In genomic region chr17:40984226-40984625, GRCh38 we compare ENCODE assay signal across 24 cellular contexts. TPM values are rescaled to one million over a fixed set of nuclear protein-coding genes. Genes with fewer than 3 reads are reported as not detected.
DNase-seq lines count a peak whose midpoint lies in the region; ATAC-seq and TF ChIP-seq lines count a peak whose summit lies in the region.
"Had no signal": no experiment of that assay in that cellular context is flagged by ENCODE, and none has a peak within 500 bp of the region (broad histone marks: within the 10 kb centered on the region; RNA-seq: fewer than 3 reads in every experiment).

TSS of gene KRT40 (minus strand) at chr17:40984326. CDS start at chr17:40984273, 53 bp downstream.

- DNase-seq in GM23248 (no peak), IMR-90 (no peak), neural progenitor cell (ENCODE audit: low spot score) (no peak), breast epithelium (ENCODE audit: low spot score in 2 of 2) (no peak), NOMO-1 treated with dmso at 0.1 percent for 144 hours (lab: John Stamatoyannopoulos, UW; ENCODE audit: unreplicated experiment) (no peak), upper lobe of left lung (no peak)
- DNase-seq in activated CD4-positive, alpha-beta memory T cell treated with anti-CD3 and anti-CD28 coated beads for 36 hours = no peak
- DNase-seq: AML-193; BE2C; CD4-positive, alpha-beta T cell; CD8-positive, alpha-beta memory T cell; DMS 273 treated with DMSO at 0.1 percent for 48 hours; DMS79; EL; GDM1; H9; HFFc6 had no signal

- H3K36me3 ChIP-seq in GM23248 (ENCODE audit: low read depth) (no peaks in the 10 kb centered on the region), IMR-90 (ENCODE audit: control insufficient read depth, insufficient read depth, low read length) (no peaks in the 10 kb centered on the region), endocrine pancreas (ENCODE audit: control insufficient read depth, insufficient read depth, low read length) (no peaks in the 10 kb centered on the region), neural progenitor cell (no peaks in the 10 kb centered on the region), breast epithelium (no peaks in the 10 kb centered on the region), upper lobe of left lung (no peaks in the 10 kb centered on the region)
- H3K36me3 ChIP-seq: BE2C; BLaER1 treated with 17β-estradiol and CSF1 and Interleukin-3, amounts not matched to agents 10 nM and 100 nM had no signal

- CTCF ChIA-PET in IMR-90 (lab: Yijun Ruan, JAX) = no interaction called here
- CTCF ChIA-PET in activated CD4-positive, alpha-beta memory T cell treated with anti-CD3 and anti-CD28 coated beads for 36 hours (lab: Charles Lee) = no interaction called here

- no TSS peak for BruUV-seq in IMR-90 (replicated peaks; lab: Mats Ljungman, UMichigan)

- no peak within 1 kb of the TSS for H2AK9ac ChIP-seq in IMR-90 (replicated peaks; ENCODE audit: low read depth, low read length, poor library complexity)

- H3K9me2 ChIP-seq in GM23248 (ENCODE audit: insufficient read depth) = no peaks in the 10 kb centered on the region

- TF ChIP-seq EP300 in upper lobe of left lung (IDR thresholded peaks at IDR 0.05) = no peak

- H3K4me1 ChIP-seq in GM23248 (ENCODE audit: insufficient read depth) (no peaks in the 10 kb centered on the region), IMR-90 (ENCODE audit: control insufficient read depth, insufficient read depth, low read length) (peaks cover 5% of the 10 kb centered on the region), endocrine pancreas (ENCODE audit: control insufficient read depth, insufficient read depth, low read length) (no peaks in the 10 kb centered on the region), neural progenitor cell (no peaks in the 10 kb centered on the region), breast epithelium (no peaks in the 10 kb centered on the region), upper lobe of left lung (no peaks in the 10 kb centered on the region)
- H3K4me1 ChIP-seq: BE2C; BLaER1 treated with 17β-estradiol and CSF1 and Interleukin-3, amounts not matched to agents 10 nM and 100 nM had no signal

- no peak within 1 kb of the TSS for H3K56ac ChIP-seq in IMR-90 (ENCODE audit: extremely low read depth, insufficient read depth, low read length)

- H3K9me1 ChIP-seq in IMR-90 (ENCODE audit: insufficient read depth, low read length) = no peaks in the 10 kb centered on the region

- no peak within 1 kb of the TSS for H4K91ac ChIP-seq in IMR-90 (ENCODE audit: insufficient read depth, low read depth, low read length)

- POLR2A ChIA-PET in IMR-90 (lab: Charles Lee; ENCODE audit: unreplicated experiment) = no interaction called here
- POLR2A ChIA-PET in activated CD4-positive, alpha-beta memory T cell treated with anti-CD3 and anti-CD28 coated beads for 36 hours (lab: Charles Lee) = no interaction called here

- H2AK5ac ChIP-seq in IMR-90 (ENCODE audit: low read depth, low read length) = 0 out of 2 replicates have a peak within 1 kb of the TSS, but pooled peaks have one; percentile 18

- no peak within 1 kb of the TSS for H3K4ac ChIP-seq in IMR-90 (ENCODE audit: low read depth, low read length)

- H3K27ac Mint-ChIP-seq in neural progenitor cell = no peak within 1 kb of the TSS
- H3K27ac Mint-ChIP-seq in activated CD4-positive, alpha-beta memory T cell treated with anti-CD3 and anti-CD28 coated beads for 36 hours = no peak within 1 kb of the TSS
- H3K27ac Mint-ChIP-seq: CD14-positive monocyte; CD4-positive, alpha-beta T cell; H9; HFFc6 had no signal

- no peak within 1 kb of the TSS for H2BK5ac ChIP-seq in IMR-90 (ENCODE audit: low read depth, low read length, poor library complexity, severe bottlenecking)

- H2AFZ ChIP-seq in GM23248 (peak within 1 kb of the TSS; percentile 57; the same call in 1 of the 2 replicates), IMR-90 (replicated peaks; ENCODE audit: low read length, poor library complexity) (peak within 1 kb of the TSS; percentile 9), neural progenitor cell (replicated peaks) (peak within 1 kb of the TSS; percentile 87)

- H4K8ac ChIP-seq in IMR-90 (ENCODE audit: low read depth in 2 of 2, low read length in 2 of 2) = no peak within 1 kb of the TSS

- no peak for TF ChIP-seq RAD21 in IMR-90 (IDR thresholded peaks at IDR 0.05; ENCODE audit: low read length)

- dilution Hi-C loops in IMR-90 (cut with HindIII; ENCODE audit: low sequenced_read_pairs, unreplicated experiment) = no loop called here

- no peak within 1 kb of the TSS for H2BK120ac ChIP-seq in IMR-90 (ENCODE audit: low read depth, low read length)

- H3K79me2 ChIP-seq in GM23248 (ENCODE audit: insufficient read depth) = no peaks in the 10 kb centered on the region
- H3K79me2 ChIP-seq in neural progenitor cell (ENCODE audit: low read depth) = no peaks in the 10 kb centered on the region

- TF ChIP-seq POLR2A in IMR-90 (IDR thresholded peaks at IDR 0.05; ENCODE audit: low read depth, low read length) (no peak), breast epithelium (IDR thresholded peaks at IDR 0.05) (no peak), upper lobe of left lung (IDR thresholded peaks at IDR 0.05) (no peak)

- H3K9ac ChIP-seq in GM23248 (no peak within 1 kb of the TSS), IMR-90 (ENCODE audit: low read depth, low read length) (no peak within 1 kb of the TSS), endocrine pancreas (ENCODE audit: control insufficient read depth, insufficient read depth, low read length) (no peak within 1 kb of the TSS), neural progenitor cell (no peak within 1 kb of the TSS)
- H3K9ac ChIP-seq: BLaER1 treated with 17β-estradiol and CSF1 and Interleukin-3, amounts not matched to agents 10 nM and 100 nM had no signal

- no peaks in the 10 kb centered on the region for H3K79me1 ChIP-seq in IMR-90 (ENCODE audit: low read depth in 1 of 2, low read length in 2 of 2)

- no peaks in the 10 kb centered on the region for H3K27me3 Mint-ChIP-seq in neural progenitor cell (ENCODE audit: insufficient read depth, low read depth)
- peaks cover 14% of the 10 kb centered on the region for H3K27me3 Mint-ChIP-seq in activated CD4-positive, alpha-beta memory T cell treated with anti-CD3 and anti-CD28 coated beads for 36 hours

- no peak within 1 kb of the TSS for H2BK20ac ChIP-seq in IMR-90 (ENCODE audit: low read depth, low read length)

- WGBS in GM23248 (ENCODE audit: low coverage in 1 of 2, low lambda C conversion rate in 2 of 2, missing lambda C conversion rate in 2 of 2), 2 experiments = 17 to 27% methylated on average over 3 of the region's 3 CpGs
- WGBS in IMR-90 (ENCODE audit: extremely low coverage in 2 of 2, insufficient read length in 1 of 2), 2 experiments = no CpG with 5 or more reads among the region's 3 CpGs
- 61 to 72% methylated on average over 3 of the region's 3 CpGs for WGBS in upper lobe of left lung, 2 donors

- H3K14ac ChIP-seq in IMR-90 (replicated peaks; ENCODE audit: low read depth, low read length) = no peak within 1 kb of the TSS

- no peak within 1 kb of the TSS for H3K27ac ChIP-seq in GM23248
- no peak within 1 kb of the TSS for H3K27ac ChIP-seq in IMR-90 (ENCODE audit: insufficient read depth, low read length)
- H3K27ac ChIP-seq in neural progenitor cell = no peak within 1 kb of the TSS
- no peak within 1 kb of the TSS for H3K27ac ChIP-seq in breast epithelium
- no peak within 1 kb of the TSS for H3K27ac ChIP-seq in upper lobe of left lung
- H3K27ac ChIP-seq: 22Rv1; BLaER1 treated with 17β-estradiol and CSF1 and Interleukin-3, amounts not matched to agents 10 nM and 100 nM had no signal

- H3K4me3 Mint-ChIP-seq in neural progenitor cell = no peak within 1 kb of the TSS
- no peak within 1 kb of the TSS for H3K4me3 Mint-ChIP-seq in activated CD4-positive, alpha-beta memory T cell treated with anti-CD3 and anti-CD28 coated beads for 36 hours
- H3K4me3 Mint-ChIP-seq: CD4-positive, alpha-beta T cell; CD8-positive, alpha-beta memory T cell; H9; HFFc6 had no signal

- H4K20me1 ChIP-seq in GM23248 (ENCODE audit: insufficient read depth) = no peaks in the 10 kb centered on the region
- no peaks in the 10 kb centered on the region for H4K20me1 ChIP-seq in IMR-90 (ENCODE audit: insufficient read depth, low read length)
- no peaks in the 10 kb centered on the region for H4K20me1 ChIP-seq in neural progenitor cell (ENCODE audit: low read depth)
- H4K20me1 ChIP-seq: BLaER1 treated with 17β-estradiol and CSF1 and Interleukin-3, amounts not matched to agents 10 nM and 100 nM had no signal

- H3F3A ChIP-seq in GM23248 (ENCODE audit: insufficient read depth) (no peaks in the 10 kb centered on the region), neural progenitor cell (ENCODE audit: low read depth) (no peaks in the 10 kb centered on the region)

- no peak within 1 kb of the TSS for H3K18ac ChIP-seq in IMR-90 (ENCODE audit: low read depth, low read length)

- H4K5ac ChIP-seq in IMR-90 (ENCODE audit: low read depth, low read length) = no peak within 1 kb of the TSS

- intact Hi-C loops in IMR-90 (cut with micrococcal nuclease) (no loop called here), breast epithelium (cut with DNase I; ENCODE audit: low total_unique reads) (loop anchor here (5.0 kb wide), 1 partner anchor 118 kb away; the partner anchor contains the start of gene KRTAP4-16)
- intact Hi-C loops in activated CD4-positive, alpha-beta memory T cell treated with anti-CD3 and anti-CD28 coated beads for 36 hours (cut with micrococcal nuclease) = no loop called here

- ATAC-seq in IMR-90 (ENCODE audit: low read depth) (no peak), upper lobe of left lung (ENCODE audit: low FRiP score in 2 of 2) (no peak)
- ATAC-seq: GM12878 had no signal

- H3K4me3 ChIP-seq in GM23248 = no peak within 1 kb of the TSS
- no peak within 1 kb of the TSS for H3K4me3 ChIP-seq in IMR-90 (ENCODE audit: insufficient read depth, low read depth, low read length)
- peak within 1 kb of the TSS; percentile 0 for H3K4me3 ChIP-seq in endocrine pancreas (ENCODE audit: control insufficient read depth, insufficient read depth, low read length)
- no peak within 1 kb of the TSS for H3K4me3 ChIP-seq in neural progenitor cell
- H3K4me3 ChIP-seq in breast epithelium = no peak within 1 kb of the TSS
- H3K4me3 ChIP-seq in upper lobe of left lung = no peak within 1 kb of the TSS
- H3K4me3 ChIP-seq: BLaER1 treated with 17β-estradiol and CSF1 and Interleukin-3, amounts not matched to agents 10 nM and 100 nM; GM12878 had no signal

- H3K4me2 ChIP-seq in GM23248 (ENCODE audit: unreplicated experiment) (no peak within 1 kb of the TSS), IMR-90 (ENCODE audit: low read depth, low read length) (no peak within 1 kb of the TSS), neural progenitor cell (no peak within 1 kb of the TSS)
- H3K4me2 ChIP-seq: BLaER1 treated with 17β-estradiol and CSF1 and Interleukin-3, amounts not matched to agents 10 nM and 100 nM had no signal

- no peaks in the 10 kb centered on the region for H3K9me3 ChIP-seq in GM23248 (ENCODE audit: low read depth)
- no peaks in the 10 kb centered on the region for H3K9me3 ChIP-seq in IMR-90 (ENCODE audit: control insufficient read depth, insufficient read depth, low read length)
- H3K9me3 ChIP-seq in endocrine pancreas (ENCODE audit: control insufficient read depth, low read length) = no peaks in the 10 kb centered on the region
- no peaks in the 10 kb centered on the region for H3K9me3 ChIP-seq in neural progenitor cell (ENCODE audit: low read depth)
- H3K9me3 ChIP-seq in breast epithelium = no peaks in the 10 kb centered on the region
- no peaks in the 10 kb centered on the region for H3K9me3 ChIP-seq in upper lobe of left lung
- H3K9me3 ChIP-seq: BE2C; BLaER1 treated with 17β-estradiol and CSF1 and Interleukin-3, amounts not matched to agents 10 nM and 100 nM had no signal

- no peaks in the 10 kb centered on the region for H3K27me3 ChIP-seq in GM23248 (replicated peaks; ENCODE audit: insufficient read depth)
- no peaks in the 10 kb centered on the region for H3K27me3 ChIP-seq in IMR-90 (ENCODE audit: control insufficient read depth, insufficient read depth, low read length)
- no peaks in the 10 kb centered on the region for H3K27me3 ChIP-seq in endocrine pancreas (ENCODE audit: control insufficient read depth, insufficient read depth, low read length)
- no peaks in the 10 kb centered on the region for H3K27me3 ChIP-seq in neural progenitor cell
- H3K27me3 ChIP-seq in breast epithelium = no peaks in the 10 kb centered on the region
- H3K27me3 ChIP-seq in upper lobe of left lung = no peaks in the 10 kb centered on the region
- H3K27me3 ChIP-seq: BLaER1 treated with 17β-estradiol and CSF1 and Interleukin-3, amounts not matched to agents 10 nM and 100 nM had no signal

- H3K9me3 Mint-ChIP-seq in neural progenitor cell = no peaks in the 10 kb centered on the region
- H3K9me3 Mint-ChIP-seq in activated CD4-positive, alpha-beta memory T cell treated with anti-CD3 and anti-CD28 coated beads for 36 hours = no peaks in the 10 kb centered on the region
- H3K9me3 Mint-ChIP-seq: CD4-positive, alpha-beta T cell; CD8-positive, alpha-beta memory T cell; HFFc6 had no signal

- H2BK15ac ChIP-seq in IMR-90 (ENCODE audit: low read depth, low read length) = no peak within 1 kb of the TSS

- peaks cover 19% of the 10 kb centered on the region for H3K4me1 Mint-ChIP-seq in neural progenitor cell
- H3K4me1 Mint-ChIP-seq in activated CD4-positive, alpha-beta memory T cell treated with anti-CD3 and anti-CD28 coated beads for 36 hours (ENCODE audit: low read depth) = no peaks in the 10 kb centered on the region
- H3K4me1 Mint-ChIP-seq: CD8-positive, alpha-beta memory T cell had no signal

- no peak for TF ChIP-seq CTCF in IMR-90 (conservative IDR thresholded peaks at IDR 0.05; ENCODE audit: low read depth, low read length)
- TF ChIP-seq CTCF in neural progenitor cell (IDR thresholded peaks at IDR 0.05) = no peak
- no peak for TF ChIP-seq CTCF in breast epithelium (IDR thresholded peaks at IDR 0.05)
- TF ChIP-seq CTCF in upper lobe of left lung (IDR thresholded peaks at IDR 0.05) = no peak

- in situ Hi-C loops in GM23248 (cut with MboI) = no loop called here
- in situ Hi-C loops in IMR-90 (cut with MboI; ENCODE audit: low sequenced_read_pairs) = no loop called here

- H3K36me3 Mint-ChIP-seq in neural progenitor cell = no peaks in the 10 kb centered on the region
- no peaks in the 10 kb centered on the region for H3K36me3 Mint-ChIP-seq in activated CD4-positive, alpha-beta memory T cell treated with anti-CD3 and anti-CD28 coated beads for 36 hours
- H3K36me3 Mint-ChIP-seq: CD14-positive monocyte; CD8-positive, alpha-beta memory T cell had no signal

- no peak within 1 kb of the TSS for H3K23ac ChIP-seq in IMR-90 (ENCODE audit: low read depth, low read length)

RNA-seq across cellular contexts. Expression of gene KRT40, which starts in this region (rescaled TPM):
- not detected in 2 replicates for total RNA-seq in GM23248 (2014; rRNA removed; shearing (Covaris generic))
- polyA plus RNA-seq in GM23248 (2016; fragmentation: Nextera tagmentation; extraction: Ambion mirVana) (not detected in 2 replicates), IMR-90 (2012; rRNA removed) (not detected in 2 replicates)
- total RNA-seq in IMR-90 (2012; rRNA removed) (not detected in 2 replicates), neural progenitor cell (ENCODE audit: low replicate concordance) (not detected in 2 replicates), breast epithelium (under 1 TPM in 1 of 3 donors, not detected in 2; 0.29 TPM), upper lobe of left lung (under 1 TPM in 1 of 6 donors, not detected in 5; 0.24 TPM)
- not detected in 2 replicates for polyA plus RNA-seq in IMR-90 (2012; cell fraction: cytosol; rRNA removed)
- not detected in 2 replicates for polyA plus RNA-seq in IMR-90 (2012; cell fraction: nucleus; rRNA removed; ENCODE audit: low replicate concordance)
- total RNA-seq in activated CD4-positive, alpha-beta memory T cell treated with anti-CD3 and anti-CD28 coated beads for 36 hours = not detected
- total RNA-seq: CD4-positive, alpha-beta T cell; CD8-positive, alpha-beta memory T cell; GM12878; H4; H9; HFFc6 had no signal
- polyA plus RNA-seq: AG04450; CD14-positive monocyte; CD8-positive, alpha-beta memory T cell; GM12878 had no signal

Comparison
In these comparisons a context has a peak if more than half of its experiments do, and no peak if none do; other contexts are left out.
1. H2AFZ ChIP-seq: peak in every context shown above with its lines; median percentile 87 in neural progenitor cell; 57 in GM23248; 9 in IMR-90.